ENCODE assay signal across 1 cellular context in the genomic region with DNA sequence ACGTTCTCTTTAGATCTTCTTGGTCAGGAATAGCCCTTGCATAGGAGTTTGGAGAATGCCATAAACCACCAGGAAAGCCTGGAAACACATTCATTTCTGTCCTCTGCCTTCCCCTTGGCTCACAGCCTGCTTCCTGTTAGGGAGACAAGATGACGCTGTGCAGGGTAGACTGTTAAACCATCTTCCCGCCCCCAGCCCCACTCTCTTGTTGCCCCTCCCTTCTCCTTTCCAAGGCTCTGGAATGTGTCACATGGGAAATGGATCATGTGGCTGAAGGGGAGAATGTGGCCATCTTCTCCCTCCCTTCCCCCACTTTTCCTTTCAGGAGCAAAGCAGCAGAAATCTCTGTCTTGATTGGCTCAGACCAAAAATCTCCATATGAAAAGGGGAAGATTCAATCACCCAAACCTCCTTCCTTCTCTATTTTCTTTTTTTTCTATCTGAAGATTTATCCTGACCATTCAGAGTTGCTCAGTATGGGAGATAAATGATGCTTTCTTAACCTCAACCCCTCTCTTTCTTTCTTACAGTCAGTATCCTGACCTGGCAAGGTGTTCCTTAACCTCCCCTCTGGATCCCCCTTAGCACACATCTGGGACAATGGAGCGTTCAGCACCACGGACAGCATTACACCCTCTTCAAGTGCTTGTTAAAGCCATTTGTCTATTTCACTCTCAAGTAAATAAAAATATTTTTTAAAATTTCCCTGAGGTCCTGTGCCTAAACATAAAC.
TF ChIP-seq lines count a peak whose summit lies in the region.

No MANE protein-coding gene starts in this region.

TF ChIP-seq in GM12878, 131 proteins besides CTCF, POLR2A, EP300 and RAD21:
- TF ChIP-seq HDGF (IDR thresholded peaks at IDR 0.05), result no peak
- TF ChIP-seq, protein P1, sequence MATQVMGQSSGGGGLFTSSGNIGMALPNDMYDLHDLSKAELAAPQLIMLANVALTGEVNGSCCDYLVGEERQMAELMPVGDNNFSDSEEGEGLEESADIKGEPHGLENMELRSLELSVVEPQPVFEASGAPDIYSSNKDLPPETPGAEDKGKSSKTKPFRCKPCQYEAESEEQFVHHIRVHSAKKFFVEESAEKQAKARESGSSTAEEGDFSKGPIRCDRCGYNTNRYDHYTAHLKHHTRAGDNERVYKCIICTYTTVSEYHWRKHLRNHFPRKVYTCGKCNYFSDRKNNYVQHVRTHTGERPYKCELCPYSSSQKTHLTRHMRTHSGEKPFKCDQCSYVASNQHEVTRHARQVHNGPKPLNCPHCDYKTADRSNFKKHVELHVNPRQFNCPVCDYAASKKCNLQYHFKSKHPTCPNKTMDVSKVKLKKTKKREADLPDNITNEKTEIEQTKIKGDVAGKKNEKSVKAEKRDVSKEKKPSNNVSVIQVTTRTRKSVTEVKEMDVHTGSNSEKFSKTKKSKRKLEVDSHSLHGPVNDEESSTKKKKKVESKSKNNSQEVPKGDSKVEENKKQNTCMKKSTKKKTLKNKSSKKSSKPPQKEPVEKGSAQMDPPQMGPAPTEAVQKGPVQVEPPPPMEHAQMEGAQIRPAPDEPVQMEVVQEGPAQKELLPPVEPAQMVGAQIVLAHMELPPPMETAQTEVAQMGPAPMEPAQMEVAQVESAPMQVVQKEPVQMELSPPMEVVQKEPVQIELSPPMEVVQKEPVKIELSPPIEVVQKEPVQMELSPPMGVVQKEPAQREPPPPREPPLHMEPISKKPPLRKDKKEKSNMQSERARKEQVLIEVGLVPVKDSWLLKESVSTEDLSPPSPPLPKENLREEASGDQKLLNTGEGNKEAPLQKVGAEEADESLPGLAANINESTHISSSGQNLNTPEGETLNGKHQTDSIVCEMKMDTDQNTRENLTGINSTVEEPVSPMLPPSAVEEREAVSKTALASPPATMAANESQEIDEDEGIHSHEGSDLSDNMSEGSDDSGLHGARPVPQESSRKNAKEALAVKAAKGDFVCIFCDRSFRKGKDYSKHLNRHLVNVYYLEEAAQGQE (IDR thresholded peaks at IDR 0.05; ENCODE audit: low read depth, low read length), result peak; percentile 93
